Comparison of ENCODE assay signal across 26 cellular contexts in genomic region chr2:102296449-102296848, GRCh38. TPM values are rescaled to one million over a fixed set of nuclear protein-coding genes. Genes with fewer than 3 reads are reported as not detected.
"Had no signal": no experiment of that assay in that cellular context is flagged by ENCODE, and none has a peak within 500 bp of the region (broad histone marks: within the 10 kb centered on the region; RNA-seq: fewer than 3 reads in every experiment).

No MANE protein-coding gene starts in this region.

- H3K9me3 ChIP-seq: esophagus squamous epithelium, gastrocnemius medialis, heart left ventricle, sigmoid colon, SK-N-SH, tibial artery had no signal

- FAIRE-seq: islet of Langerhans had no signal

- H3K9ac ChIP-seq: SK-N-SH had no signal

- H3K36me3 ChIP-seq: esophagus squamous epithelium, gastrocnemius medialis, heart left ventricle, sigmoid colon, tibial artery had no signal

- H3K4me1 ChIP-seq: esophagus squamous epithelium, sigmoid colon, tibial artery had no signal

- H3K27me3 ChIP-seq: gastrocnemius medialis, sigmoid colon, tibial artery had no signal

- ATAC-seq: gastrocnemius medialis; heart left ventricle; left ventricle myocardium superior; naive thymus-derived CD8-positive, alpha-beta T cell had no signal

- H3K36me3 Mint-ChIP-seq: mesothelial cell of epicardium; naive thymus-derived CD8-positive, alpha-beta T cell had no signal

- H3K4me2 ChIP-seq: SK-N-SH, smooth muscle cell had no signal

- DNase-seq: activated B cell treated with CpG ODN at 0.5 μM for 24 hours; activated CD4-positive, alpha-beta T cell treated with anti-CD3 and anti-CD28 coated beads, Interleukin-2, amount 50 U/mL, for 4 hours; activated naive CD8-positive, alpha-beta T cell treated with anti-CD3 and anti-CD28 coated beads, Interleukin-2, amount 10 ng/mL, durations not matched to agents 7 days and 5 days; amygdala; cerebellar nuclear complex; esophagus squamous epithelium; gastrocnemius medialis; heart left ventricle; left ventricle myocardium superior; mammary epithelial cell; naive thymus-derived CD8-positive, alpha-beta T cell; retina; SHP77 treated with DMSO at 0.1 percent for 48 hours; sigmoid colon; SK-N-SH; stimulated activated CD4-positive, alpha-beta T cell treated with anti-CD3 and anti-CD28 coated beads, Interleukin-15, amount 100 ng/mL, for 24 hours; stimulated activated CD4-positive, alpha-beta T cell treated with anti-CD3 and anti-CD28 coated beads, Interleukin-2, amount 100 ng/mL, for 48 hours; stimulated activated naive CD4-positive, alpha-beta T cell treated with Interleukin-2 at 50 U/mL for 16 hours; T-helper 9 cell; tibial artery had no signal

- H3K4me3 ChIP-seq: coronary artery, esophagus squamous epithelium, gastrocnemius medialis, heart left ventricle, sigmoid colon, smooth muscle cell, tibial artery had no signal

- H3K27ac ChIP-seq: coronary artery, esophagus squamous epithelium, gastrocnemius medialis, heart left ventricle, sigmoid colon, tibial artery had no signal

- H3K27me3 Mint-ChIP-seq: activated naive CD8-positive, alpha-beta T cell treated with anti-CD3 and anti-CD28 coated beads, Interleukin-2, amount 10 ng/mL, durations not matched to agents 7 days and 5 days had no signal

- H3K4me3 Mint-ChIP-seq: activated B cell treated with CpG ODN at 0.5 μM for 24 hours; activated naive CD8-positive, alpha-beta T cell treated with anti-CD3 and anti-CD28 coated beads, Interleukin-2, amount 10 ng/mL, durations not matched to agents 7 days and 5 days; mesothelial cell of epicardium; naive thymus-derived CD8-positive, alpha-beta T cell had no signal

- H3K9me3 Mint-ChIP-seq: activated B cell treated with CpG ODN at 0.5 μM for 24 hours; mesothelial cell of epicardium; naive thymus-derived CD8-positive, alpha-beta T cell had no signal

- H3K27ac Mint-ChIP-seq: activated B cell treated with CpG ODN at 0.5 μM for 24 hours; activated naive CD8-positive, alpha-beta T cell treated with anti-CD3 and anti-CD28 coated beads, Interleukin-2, amount 10 ng/mL, durations not matched to agents 7 days and 5 days; mesothelial cell of epicardium; naive thymus-derived CD8-positive, alpha-beta T cell; progenitor cell of endocrine pancreas had no signal

- H3K4me1 Mint-ChIP-seq: mesothelial cell of epicardium had no signal

RNA-seq across cellular contexts. Expression of gene IL1RL1, which starts 14.9 kb away (rescaled TPM):
- total RNA-seq: activated B cell treated with CpG ODN at 0.5 μM for 24 hours; activated naive CD8-positive, alpha-beta T cell treated with anti-CD3 and anti-CD28 coated beads, Interleukin-2, amount 10 ng/mL, durations not matched to agents 7 days and 5 days; naive thymus-derived CD8-positive, alpha-beta T cell; osteocyte; progenitor cell of endocrine pancreas had no signal
- polyA plus RNA-seq: naive thymus-derived CD8-positive, alpha-beta T cell; SK-N-SH had no signal

RNA-seq across cellular contexts. Expression of gene IL18R1, which starts 59.1 kb away (rescaled TPM):
- polyA plus RNA-seq: SK-N-SH had no signal
